In genomic region chr3:65027335-65027734, GRCh38 we compare ENCODE assay signal across 20 cellular contexts.
"Had no signal": no experiment of that assay in that cellular context is flagged by ENCODE, and none has a peak within 500 bp of the region (broad histone marks: within the 10 kb centered on the region; RNA-seq: fewer than 3 reads in every experiment).

No MANE protein-coding gene starts in this region.

- H3K4me1 Mint-ChIP-seq: naive thymus-derived CD8-positive, alpha-beta T cell; stimulated activated naive B cell treated with anti-CD40 and anti-IgM and Interleukin-4, amounts not matched to agents 10 μg/mL and 1 μg/mL and 100 μg/mL, for 72 hours; stimulated activated naive CD8-positive, alpha-beta T cell treated with anti-CD3 and anti-CD28 coated beads, Interleukin-15, amount 100 ng/mL, for 72 hours had no signal

- H3K36me3 Mint-ChIP-seq: stimulated activated naive B cell treated with anti-CD40 and anti-IgM and Interleukin-4, amounts not matched to agents 10 μg/mL and 1 μg/mL and 100 μg/mL, for 72 hours had no signal

- H3K9me3 ChIP-seq: colonic mucosa, mucosa of descending colon, pancreas, prostate gland, right lobe of liver, testis, tibial nerve had no signal

- H3K36me3 ChIP-seq: colonic mucosa, pancreas, prostate gland, right lobe of liver, spleen had no signal

- H3K27ac Mint-ChIP-seq: naive thymus-derived CD8-positive, alpha-beta T cell; stimulated activated naive B cell treated with anti-CD40 and anti-IgM and Interleukin-4, amounts not matched to agents 10 μg/mL and 1 μg/mL and 100 μg/mL, for 72 hours; stimulated activated naive CD8-positive, alpha-beta T cell treated with anti-CD3 and anti-CD28 coated beads, Interleukin-15, amount 100 ng/mL, for 72 hours had no signal

- H3K4me3 ChIP-seq: colonic mucosa, mucosa of descending colon, pancreas, prostate gland, right lobe of liver, spleen, testis, tibial nerve had no signal

- H3K4me1 ChIP-seq: colonic mucosa, pancreas, prostate gland, right lobe of liver, spleen, testis, tibial nerve had no signal

- H3K27ac ChIP-seq: colonic mucosa, foreskin keratinocyte, pancreas, prostate gland, right lobe of liver, spleen, testis, tibial nerve had no signal

- H3K4me3 Mint-ChIP-seq: naive thymus-derived CD8-positive, alpha-beta T cell; stimulated activated naive B cell treated with anti-CD40 and anti-IgM and Interleukin-4, amounts not matched to agents 10 μg/mL and 1 μg/mL and 100 μg/mL, for 72 hours; stimulated activated naive CD8-positive, alpha-beta T cell treated with anti-CD3 and anti-CD28 coated beads, Interleukin-15, amount 100 ng/mL, for 72 hours had no signal

- DNase-seq: cerebellar nuclear complex; colonic mucosa; dermis blood vessel endothelial cell; erythroblast; foreskin keratinocyte; kidney glomerular epithelial cell; mammary epithelial cell; mucosa of descending colon; naive thymus-derived CD8-positive, alpha-beta T cell; occipital lobe; pancreas; right lobe of liver; spleen; stimulated activated CD4-positive, alpha-beta T cell treated with anti-CD3 and anti-CD28 coated beads, Interleukin-2, amount 100 ng/mL, for 24 hours; stimulated activated CD4-positive, alpha-beta T cell treated with anti-CD3 and anti-CD28 coated beads, Interleukin-4, amount 100 ng/mL, for 4 hours; stimulated activated naive B cell treated with anti-CD40 and anti-IgM and Interleukin-4, amounts not matched to agents 10 μg/mL and 1 μg/mL and 100 μg/mL, for 72 hours; stimulated activated naive CD8-positive, alpha-beta T cell treated with anti-CD3 and anti-CD28 coated beads, Interleukin-15, amount 100 ng/mL, for 72 hours; testis had no signal

- H3K27me3 Mint-ChIP-seq: stimulated activated naive B cell treated with anti-CD40 and anti-IgM and Interleukin-4, amounts not matched to agents 10 μg/mL and 1 μg/mL and 100 μg/mL, for 72 hours; stimulated activated naive CD8-positive, alpha-beta T cell treated with anti-CD3 and anti-CD28 coated beads, Interleukin-15, amount 100 ng/mL, for 72 hours had no signal

- H3K27me3 ChIP-seq: colonic mucosa, foreskin keratinocyte, pancreas, right lobe of liver, spleen, testis, tibial nerve had no signal
